ENCODE assay signal across 28 cellular contexts in genomic region chr20:19251506-19251905, GRCh38. TPM values are rescaled to one million over a fixed set of nuclear protein-coding genes. Genes with fewer than 3 reads are reported as not detected.
DNase-seq lines count a peak whose midpoint lies in the region; ATAC-seq and TF ChIP-seq lines count a peak whose summit lies in the region.
"Had no signal": no experiment of that assay in that cellular context is flagged by ENCODE, and none has a peak within 500 bp of the region (broad histone marks: within the 10 kb centered on the region; RNA-seq: fewer than 3 reads in every experiment).

No MANE protein-coding gene starts in this region.

- ATAC-seq in gastroesophageal sphincter: no peak
- no peak for ATAC-seq in upper lobe of right lung
- ATAC-seq in heart left ventricle: no peak
- ATAC-seq: GM12878 had no signal

- no peaks in the 10 kb centered on the region for H3K27me3 Mint-ChIP-seq in activated CD4-positive, alpha-beta T cell treated with anti-CD3 and anti-CD28 coated beads, Interleukin-2, amount 10 ng/mL, durations not matched to agents 24 days and 14 days
- no peaks in the 10 kb centered on the region for H3K27me3 Mint-ChIP-seq in activated CD4-positive, alpha-beta T cell treated with anti-CD3 and anti-CD28 coated beads, Interleukin-2, amount 10 ng/mL, durations not matched to agents 7 days and 5 days
- H3K27me3 Mint-ChIP-seq: CD4-positive, alpha-beta T cell had no signal

- H3K4me3 Mint-ChIP-seq in activated CD4-positive, alpha-beta T cell treated with anti-CD3 and anti-CD28 coated beads, Interleukin-2, amount 10 ng/mL, durations not matched to agents 24 days and 14 days: no peak overlapping the region
- H3K4me3 Mint-ChIP-seq in activated CD4-positive, alpha-beta T cell treated with anti-CD3 and anti-CD28 coated beads, Interleukin-2, amount 10 ng/mL, durations not matched to agents 7 days and 5 days: no peak overlapping the region
- H3K4me3 Mint-ChIP-seq: CD4-positive, alpha-beta T cell had no signal

- no peaks in the 10 kb centered on the region for H3K36me3 ChIP-seq in Peyer's patch
- H3K36me3 ChIP-seq in gastroesophageal sphincter: no peaks in the 10 kb centered on the region
- no peaks in the 10 kb centered on the region for H3K36me3 ChIP-seq in spleen
- no peaks in the 10 kb centered on the region for H3K36me3 ChIP-seq in upper lobe of right lung
- H3K36me3 ChIP-seq in heart left ventricle: no peaks in the 10 kb centered on the region
- H3K36me3 ChIP-seq: BLaER1 had no signal

- H3K4me3 ChIP-seq in Peyer's patch (no peak overlapping the region), gastroesophageal sphincter (no peak overlapping the region), spleen (no peak overlapping the region), upper lobe of right lung (no peak overlapping the region), heart left ventricle (no peak overlapping the region)
- H3K4me3 ChIP-seq: BLaER1, GM12878 had no signal

- H3K27ac Mint-ChIP-seq in activated CD4-positive, alpha-beta T cell treated with anti-CD3 and anti-CD28 coated beads, Interleukin-2, amount 10 ng/mL, durations not matched to agents 24 days and 14 days: no peak overlapping the region
- no peak overlapping the region for H3K27ac Mint-ChIP-seq in activated CD4-positive, alpha-beta T cell treated with anti-CD3 and anti-CD28 coated beads, Interleukin-2, amount 10 ng/mL, durations not matched to agents 7 days and 5 days
- H3K27ac Mint-ChIP-seq: CD4-positive, alpha-beta T cell had no signal

- H3K4me1 ChIP-seq in Peyer's patch (no peaks in the 10 kb centered on the region), gastroesophageal sphincter (peaks cover 0 to 38% (median 12%) of the 10 kb centered on the region in 3 donors), spleen (peaks cover 0 to 25% (median 4%) of the 10 kb centered on the region in 6 donors), upper lobe of right lung (peaks cover 24% of the 10 kb centered on the region), heart left ventricle (peaks cover 0 to 27% (median 0%) of the 10 kb centered on the region in 12 donors)
- H3K4me1 ChIP-seq: BLaER1 had no signal

- no peaks in the 10 kb centered on the region for H3K36me3 Mint-ChIP-seq in activated CD4-positive, alpha-beta T cell treated with anti-CD3 and anti-CD28 coated beads, Interleukin-2, amount 10 ng/mL, durations not matched to agents 24 days and 14 days (ENCODE audit: low read depth)
- H3K36me3 Mint-ChIP-seq in activated CD4-positive, alpha-beta T cell treated with anti-CD3 and anti-CD28 coated beads, Interleukin-2, amount 10 ng/mL, durations not matched to agents 7 days and 5 days (ENCODE audit: low read depth): no peaks in the 10 kb centered on the region

- H3K27me3 ChIP-seq in Peyer's patch: no peaks in the 10 kb centered on the region
- H3K27me3 ChIP-seq in gastroesophageal sphincter: no peaks in the 10 kb centered on the region
- H3K27me3 ChIP-seq in spleen (replicated peaks in 1 of 7): no peaks in the 10 kb centered on the region
- H3K27me3 ChIP-seq in upper lobe of right lung: no peaks in the 10 kb centered on the region
- H3K27me3 ChIP-seq in heart left ventricle: no peaks in the 10 kb centered on the region
- H3K27me3 ChIP-seq: BLaER1 had no signal

- H3K9me3 ChIP-seq in Peyer's patch (no peaks in the 10 kb centered on the region), gastroesophageal sphincter (no peaks in the 10 kb centered on the region), spleen (no peaks in the 10 kb centered on the region), upper lobe of right lung (no peaks in the 10 kb centered on the region), heart left ventricle (no peaks in the 10 kb centered on the region)
- H3K9me3 ChIP-seq: BLaER1, Caco-2 had no signal

- TF ChIP-seq CTCF in Peyer's patch (IDR thresholded peaks at IDR 0.05) (no peak), gastroesophageal sphincter (IDR thresholded peaks at IDR 0.05) (no peak), spleen (IDR thresholded peaks at IDR 0.05 in 8 of 11, conservative IDR thresholded peaks at IDR 0.05 in 3 of 11) (no peak), upper lobe of right lung (IDR thresholded peaks at IDR 0.05) (no peak), heart left ventricle (IDR thresholded peaks at IDR 0.05) (no peak)

- intact Hi-C loops in spleen (cut with DNase I; ENCODE audit: low total_unique reads) (no loop called here), upper lobe of right lung (cut with DNase I) (no loop called here), heart left ventricle (cut with DNase I) (no loop called here)
- intact Hi-C loops in activated CD4-positive, alpha-beta T cell treated with anti-CD3 and anti-CD28 coated beads, Interleukin-2, amount 10 ng/mL, durations not matched to agents 24 days and 14 days (cut with micrococcal nuclease): no loop called here

- no peak for TF ChIP-seq EP300 in gastroesophageal sphincter (IDR thresholded peaks at IDR 0.05)

- CTCF ChIA-PET in activated CD4-positive, alpha-beta T cell treated with anti-CD3 and anti-CD28 coated beads, Interleukin-2, amount 10 ng/mL, durations not matched to agents 7 days and 5 days (lab: Charles Lee): no interaction called here

- no peaks in the 10 kb centered on the region for H3K4me1 Mint-ChIP-seq in activated CD4-positive, alpha-beta T cell treated with anti-CD3 and anti-CD28 coated beads, Interleukin-2, amount 10 ng/mL, durations not matched to agents 24 days and 14 days
- H3K4me1 Mint-ChIP-seq in activated CD4-positive, alpha-beta T cell treated with anti-CD3 and anti-CD28 coated beads, Interleukin-2, amount 10 ng/mL, durations not matched to agents 7 days and 5 days: no peaks in the 10 kb centered on the region

- H3K27ac ChIP-seq in Peyer's patch: peak overlapping the region; percentile 21 to 63 (median 38)
- H3K27ac ChIP-seq in gastroesophageal sphincter: peak overlapping the region in 3 of 4 donors; percentile 15 to 56 (median 45)
- peak overlapping the region in 7 of 8 donors; percentile 11 to 68 (median 50) for H3K27ac ChIP-seq in spleen
- H3K27ac ChIP-seq in upper lobe of right lung: peak overlapping the region; percentile 55
- H3K27ac ChIP-seq in heart left ventricle: peak overlapping the region in 1 of 12 donors; percentile 8
- H3K27ac ChIP-seq: BLaER1, RWPE1 had no signal

- TF ChIP-seq POLR2A in Peyer's patch (IDR thresholded peaks at IDR 0.05): no peak
- TF ChIP-seq POLR2A in gastroesophageal sphincter (IDR thresholded peaks at IDR 0.05): no peak
- TF ChIP-seq POLR2A in spleen (IDR thresholded peaks at IDR 0.05): no peak
- TF ChIP-seq POLR2A in heart left ventricle (IDR thresholded peaks at IDR 0.05): no peak

- no peaks in the 10 kb centered on the region for H3K9me3 Mint-ChIP-seq in activated CD4-positive, alpha-beta T cell treated with anti-CD3 and anti-CD28 coated beads, Interleukin-2, amount 10 ng/mL, durations not matched to agents 24 days and 14 days
- H3K9me3 Mint-ChIP-seq in activated CD4-positive, alpha-beta T cell treated with anti-CD3 and anti-CD28 coated beads, Interleukin-2, amount 10 ng/mL, durations not matched to agents 7 days and 5 days: no peaks in the 10 kb centered on the region
- H3K9me3 Mint-ChIP-seq: CD4-positive, alpha-beta T cell had no signal

- POLR2A ChIA-PET in activated CD4-positive, alpha-beta T cell treated with anti-CD3 and anti-CD28 coated beads, Interleukin-2, amount 10 ng/mL, durations not matched to agents 7 days and 5 days (lab: Charles Lee): no interaction called here

- 90 to 100% methylated on average over 2 to 3 of the region's 4 CpGs for WGBS in gastroesophageal sphincter (ENCODE audit: low coverage in 1 of 2), 2 donors
- whole genome bisulfite sequencing in spleen, 5 donors: 78 to 92% (median 84%) methylated on average over 4 of the region's 4 CpGs
- 82 to 86% (median 85%) methylated on average over 4 of the region's 4 CpGs for WGBS in heart left ventricle, 4 donors

- DNase-seq in Peyer's patch: no peak
- no peak for DNase-seq in spleen
- DNase-seq in upper lobe of right lung: no peak
- DNase-seq in SKM-1 (lab: John Stamatoyannopoulos, UW; ENCODE audit: unreplicated experiment): no peak
- DNase-seq in activated CD4-positive, alpha-beta T cell treated with anti-CD3 and anti-CD28 coated beads, Interleukin-2, amount 10 ng/mL, durations not matched to agents 24 days and 14 days: no peak
- no peak for DNase-seq in heart left ventricle
- DNase-seq in activated CD4-positive, alpha-beta T cell treated with anti-CD3 and anti-CD28 coated beads, Interleukin-2, amount 10 ng/mL, durations not matched to agents 7 days and 5 days: no peak
- DNase-seq: CD4-positive, alpha-beta T cell; DMS79; EL; GDM1; IMR-90; KG1; MM.1S; NCI-H1694; NCI-H2029 treated with DMSO at 0.1 percent for 48 hours; NCI-H226; NCI-H510A; NCI-H69; SHP77 had no signal

RNA-seq across cellular contexts. Expression of gene SLC24A3, which starts 39.1 kb away (rescaled TPM):
- total RNA-seq in Peyer's patch: 10 to 100 TPM in 1 of 4 donors, 1 to 10 TPM in 3; 1.6 to 38.8 (median 3.7) TPM
- 10 to 100 TPM in 1 of 4 donors, 1 to 10 TPM in 3; 2.7 to 13.5 (median 5.5) TPM for total RNA-seq in gastroesophageal sphincter
- total RNA-seq in spleen: 1 to 10 TPM; 1.5 to 3.9 (median 3.1) TPM
- polyA plus RNA-seq in spleen: under 1 TPM; 0.37 to 0.88 (median 0.58) TPM
- total RNA-seq in upper lobe of right lung: 13.1 TPM
- not detected in 2 replicates for total RNA-seq in activated CD4-positive, alpha-beta T cell treated with anti-CD3 and anti-CD28 coated beads, Interleukin-2, amount 10 ng/mL, durations not matched to agents 24 days and 14 days
- 1 to 10 TPM in 3 of 9 donors, under 1 TPM in 6; 0.26 to 3.9 (median 0.77) TPM for total RNA-seq in heart left ventricle
- polyA plus RNA-seq in heart left ventricle: under 1 TPM; 0.34 to 0.86 TPM
- total RNA-seq in activated CD4-positive, alpha-beta T cell treated with anti-CD3 and anti-CD28 coated beads, Interleukin-2, amount 10 ng/mL, durations not matched to agents 7 days and 5 days: not detected
- total RNA-seq: A172; CD4-positive, alpha-beta T cell; GM12878; IMR-90; SK-MEL-5 had no signal
- polyA plus RNA-seq: AG04450, IMR-90 had no signal
